Comparison of ENCODE assay signal across 9 cellular contexts in genomic region chr17:37273419-37274051, GRCh38.
A peak's percentile ranks its signal among the peaks of the same experiment; 100 is the strongest.
DNase-seq lines count a peak whose midpoint lies in the region; ATAC-seq and TF ChIP-seq lines count a peak whose summit lies in the region.
"Had no signal": no experiment of that assay in that cellular context is flagged by ENCODE, and none has a peak within 500 bp of the region (broad histone marks: within the 10 kb centered on the region; RNA-seq: fewer than 3 reads in every experiment).

No MANE protein-coding gene starts in this region.

- H3K9ac ChIP-seq in MM.1S (ENCODE audit: low read length), result no peak overlapping the region

- no peaks in the 10 kb centered on the region for H3K9me2 ChIP-seq in MM.1S (replicated peaks; ENCODE audit: insufficient read depth, low read length)

- H3F3A ChIP-seq in MM.1S (ENCODE audit: insufficient read depth, low read length), result no peaks in the 10 kb centered on the region

- no peak overlapping the region for H3K27ac ChIP-seq in MM.1S (ENCODE audit: low read length)
- H3K27ac ChIP-seq: SK-N-MC had no signal

- ATAC-seq in natural killer cell treated with Interleukin-12 subunit alpha and Interleukin-12 subunit beta and Interleukin-15 and Interleukin-18, amount 100 ng/mL, for 72 hours, result no peak

- H3K27me3 Mint-ChIP-seq in brain (no peaks in the 10 kb centered on the region), mesothelial cell of epicardium (ENCODE audit: low read depth) (no peaks in the 10 kb centered on the region)
- H3K27me3 Mint-ChIP-seq in natural killer cell treated with Interleukin-12 subunit alpha and Interleukin-12 subunit beta and Interleukin-15 and Interleukin-18, amount 100 ng/mL, for 72 hours, result no peaks in the 10 kb centered on the region

- no peaks in the 10 kb centered on the region for H3K27me3 ChIP-seq in MM.1S (replicated peaks; ENCODE audit: insufficient read depth, low read length)

- H3K9me3 ChIP-seq in MM.1S (replicated peaks; ENCODE audit: insufficient read depth, low read length), result no peaks in the 10 kb centered on the region

- no peaks in the 10 kb centered on the region for H3K79me2 ChIP-seq in MM.1S (ENCODE audit: low read length)

- H3K4me3 Mint-ChIP-seq in brain (no peak overlapping the region), mesothelial cell of epicardium (no peak overlapping the region)
- no peak overlapping the region for H3K4me3 Mint-ChIP-seq in natural killer cell treated with Interleukin-12 subunit alpha and Interleukin-12 subunit beta and Interleukin-15 and Interleukin-18, amount 100 ng/mL, for 72 hours

- H3K9me3 Mint-ChIP-seq in brain (no peaks in the 10 kb centered on the region), mesothelial cell of epicardium (no peaks in the 10 kb centered on the region)
- no peaks in the 10 kb centered on the region for H3K9me3 Mint-ChIP-seq in natural killer cell treated with Interleukin-12 subunit alpha and Interleukin-12 subunit beta and Interleukin-15 and Interleukin-18, amount 100 ng/mL, for 72 hours

- H3K4me3 ChIP-seq in LNCaP clone FGC (ENCODE audit: low read depth, low read length), result peak overlapping the region; percentile 24
- H3K4me3 ChIP-seq in MM.1S (ENCODE audit: low read length), result no peak overlapping the region
- H3K4me3 ChIP-seq: SK-N-MC had no signal

- peak; percentile 5 for DNase-seq in CD1c-positive myeloid dendritic cell (ENCODE audit: extremely low spot score)
- DNase-seq in LNCaP clone FGC (ENCODE audit: low read depth), result peak; percentile 73
- DNase-seq in mesothelial cell of epicardium (ENCODE audit: low spot score in 2 of 2, unreplicated experiment in 2 of 2), result no peak
- no peak for DNase-seq in ecto neural progenitor cell (ENCODE audit: low spot score)
- DNase-seq in natural killer cell treated with Interleukin-12 subunit alpha and Interleukin-12 subunit beta and Interleukin-15 and Interleukin-18, amount 100 ng/mL, for 72 hours (ENCODE audit: low spot score), result no peak
- no peak for DNase-seq in SK-N-DZ (ENCODE audit: low spot score)
- no peak for DNase-seq in MM.1S

- peaks cover 8% of the 10 kb centered on the region; the same call in 1 of the 2 replicates for H3K36me3 ChIP-seq in MM.1S (replicated peaks; ENCODE audit: insufficient read depth, low read length)

- H3K4me1 ChIP-seq in MM.1S (ENCODE audit: low read length), result no peaks in the 10 kb centered on the region

- peak overlapping the region in 4 of 5 experiments; percentile 28 to 64 (median 54) for H3K27ac Mint-ChIP-seq in brain
- H3K27ac Mint-ChIP-seq in mesothelial cell of epicardium, result peak overlapping the region; percentile 80
- no peak overlapping the region for H3K27ac Mint-ChIP-seq in natural killer cell treated with Interleukin-12 subunit alpha and Interleukin-12 subunit beta and Interleukin-15 and Interleukin-18, amount 100 ng/mL, for 72 hours

- H3K36me3 Mint-ChIP-seq in brain (peaks cover 49% of the 10 kb centered on the region), mesothelial cell of epicardium (peaks cover 14% of the 10 kb centered on the region)
- peaks cover 26% of the 10 kb centered on the region for H3K36me3 Mint-ChIP-seq in natural killer cell treated with Interleukin-12 subunit alpha and Interleukin-12 subunit beta and Interleukin-15 and Interleukin-18, amount 100 ng/mL, for 72 hours

- H3K4me1 Mint-ChIP-seq in brain (peaks cover 16% of the 10 kb centered on the region), mesothelial cell of epicardium (peaks cover 54% of the 10 kb centered on the region)
- no peaks in the 10 kb centered on the region for H3K4me1 Mint-ChIP-seq in natural killer cell treated with Interleukin-12 subunit alpha and Interleukin-12 subunit beta and Interleukin-15 and Interleukin-18, amount 100 ng/mL, for 72 hours (ENCODE audit: low read depth in 2 of 2)

- H2AFZ ChIP-seq in MM.1S (ENCODE audit: low read length), result no peak overlapping the region

- no peak for TF ChIP-seq CTCF in LNCaP clone FGC (IDR thresholded peaks at IDR 0.05; ENCODE audit: control insufficient read depth, extremely low read depth, insufficient read depth)
- TF ChIP-seq CTCF in brain (conservative IDR thresholded peaks at IDR 0.05), result no peak
- TF ChIP-seq CTCF in mesothelial cell of epicardium (IDR thresholded peaks at IDR 0.05; ENCODE audit: unreplicated experiment), result no peak
- TF ChIP-seq CTCF in MM.1S (IDR thresholded peaks at IDR 0.05; ENCODE audit: low read length), result no peak

- no peak overlapping the region for H3K4me2 ChIP-seq in MM.1S (ENCODE audit: low read depth, low read length)

- no peaks in the 10 kb centered on the region for H4K20me1 ChIP-seq in MM.1S (ENCODE audit: insufficient read depth, low read length)

Comparison
In these comparisons a context has a peak if more than half of its experiments do, and no peak if none do; other contexts are left out.
1. DNase-seq: peak in CD1c-positive myeloid dendritic cell (single experiment) and LNCaP clone FGC (single experiment); none in mesothelial cell of epicardium (0 of 2), ecto neural progenitor cell (single experiment), natural killer cell treated with Interleukin-12 subunit alpha and Interleukin-12 subunit beta and Interleukin-15 and Interleukin-18, amount 100 ng/mL, for 72 hours (single experiment), SK-N-DZ (single experiment) and MM.1S (single experiment).
2. H3K27ac Mint-ChIP-seq: peak in brain (4 of 5) and mesothelial cell of epicardium (single experiment); none in natural killer cell treated with Interleukin-12 subunit alpha and Interleukin-12 subunit beta and Interleukin-15 and Interleukin-18, amount 100 ng/mL, for 72 hours (0 of 2).